Comparison of ENCODE assay signal across 1 cellular context in genomic region chr15:92165001-92165346, GRCh38.
TF ChIP-seq lines count a peak whose summit lies in the region.

No MANE protein-coding gene starts in this region.

TF ChIP-seq in HepG2, 621 proteins besides CTCF, POLR2A, EP300 and RAD21 (continues in another document):
- TF ChIP-seq ZNF232 (CRISPR knock-in tag; IDR thresholded peaks at IDR 0.05; ENCODE audit: borderline replicate concordance) (peak; percentile 8; the same call in 1 of the 2 replicates), ZNF501 (CRISPR knock-in tag; IDR thresholded peaks at IDR 0.05) (no peak), ASH2L (IDR thresholded peaks at IDR 0.05; ENCODE audit: insufficient read length, low read depth, low read length) (peak; percentile 65), ZNF841 (CRISPR knock-in tag; IDR thresholded peaks at IDR 0.05; ENCODE audit: borderline replicate concordance) (no peak), SNAPC4 (CRISPR knock-in tag; IDR thresholded peaks at IDR 0.05) (peak; percentile 41; the same call in 1 of the 2 replicates), NFRKB (IDR thresholded peaks at IDR 0.05) (no peak), SMC3 (IDR thresholded peaks at IDR 0.05; ENCODE audit: low read length) (no peak), ZMYM4 (CRISPR knock-in tag; IDR thresholded peaks at IDR 0.05) (no peak), SNAPC2 (CRISPR knock-in tag; IDR thresholded peaks at IDR 0.05) (peak; percentile 46; the same call in 1 of the 2 replicates), TGIF2 (CRISPR knock-in tag; IDR thresholded peaks at IDR 0.05) (0 out of 2 replicates have a peak, but pooled peaks have one; percentile 5), TOE1 (CRISPR knock-in tag; IDR thresholded peaks at IDR 0.05) (no peak), NFYB (CRISPR knock-in tag; IDR thresholded peaks at IDR 0.05) (0 out of 2 replicates have a peak, but pooled peaks have one; percentile 6), PHB2 (IDR thresholded peaks at IDR 0.05; ENCODE audit: partially characterized antibody) (no peak), NR2F6 (IDR thresholded peaks at IDR 0.05) (0 out of 2 replicates have a peak, but pooled peaks have one; percentile 10), NR2F6 (CRISPR knock-in tag; IDR thresholded peaks at IDR 0.05) (no peak), ZNF615 (CRISPR knock-in tag; IDR thresholded peaks at IDR 0.05; ENCODE audit: borderline replicate concordance) (no peak), IRX3 (CRISPR knock-in tag; IDR thresholded peaks at IDR 0.05; ENCODE audit: borderline replicate concordance, low read depth) (no peak), ZNF331 (CRISPR knock-in tag; IDR thresholded peaks at IDR 0.05) (no peak), KDM3A (CRISPR knock-in tag; IDR thresholded peaks at IDR 0.05; ENCODE audit: low read depth) (no peak), GABPB1 (CRISPR knock-in tag; IDR thresholded peaks at IDR 0.05) (no peak), AHDC1 (CRISPR knock-in tag; IDR thresholded peaks at IDR 0.05; ENCODE audit: borderline replicate concordance) (peak; percentile 32; the same call in 1 of the 2 replicates), SP2 (CRISPR knock-in tag; IDR thresholded peaks at IDR 0.05) (no peak), ZNF720 (CRISPR knock-in tag; IDR thresholded peaks at IDR 0.05) (no peak), HES4 (CRISPR knock-in tag; IDR thresholded peaks at IDR 0.05; ENCODE audit: borderline replicate concordance) (no peak), SMYD3 (CRISPR knock-in tag; IDR thresholded peaks at IDR 0.05) (0 out of 2 replicates have a peak, but pooled peaks have one; percentile 21), ZBTB20 (CRISPR knock-in tag; IDR thresholded peaks at IDR 0.05; ENCODE audit: borderline replicate concordance, low read depth) (peak; percentile 7; the same call in 1 of the 2 replicates), YEATS4 (CRISPR knock-in tag; IDR thresholded peaks at IDR 0.05; ENCODE audit: borderline replicate concordance) (0 out of 2 replicates have a peak, but pooled peaks have one; percentile 12), FUBP1 (CRISPR knock-in tag; IDR thresholded peaks at IDR 0.05; ENCODE audit: borderline replicate concordance) (no peak), FOXK2 (IDR thresholded peaks at IDR 0.05) (no peak), PAXIP1 (CRISPR knock-in tag; conservative IDR thresholded peaks at IDR 0.05) (peak; percentile 20; the same call in 1 of the 2 replicates), NFIC (IDR thresholded peaks at IDR 0.05; ENCODE audit: low read length) (0 out of 2 replicates have a peak, but pooled peaks have one; percentile 9), HOXA7 (CRISPR knock-in tag; IDR thresholded peaks at IDR 0.05) (no peak), ZEB1 (IDR thresholded peaks at IDR 0.05; ENCODE audit: insufficient replicate concordance, low read depth) (peak; percentile 2), ZNF574 (CRISPR knock-in tag; IDR thresholded peaks at IDR 0.05) (0 out of 2 replicates have a peak, but pooled peaks have one; percentile 2), SAP130 (CRISPR knock-in tag; IDR thresholded peaks at IDR 0.05; ENCODE audit: low read depth) (0 out of 2 replicates have a peak, but pooled peaks have one; percentile 14), ONECUT2 (CRISPR knock-in tag; IDR thresholded peaks at IDR 0.05) (0 out of 2 replicates have a peak, but pooled peaks have one; percentile 2), EED (CRISPR knock-in tag; IDR thresholded peaks at IDR 0.05) (no peak), ZNF577 (CRISPR knock-in tag; IDR thresholded peaks at IDR 0.05; ENCODE audit: borderline replicate concordance, low read depth) (no peak), FOXA3 (CRISPR knock-in tag; IDR thresholded peaks at IDR 0.05) (0 out of 2 replicates have a peak, but pooled peaks have one; percentile 10), ZBTB34 (CRISPR knock-in tag; IDR thresholded peaks at IDR 0.05) (no peak), CEBPB (IDR thresholded peaks at IDR 0.05; ENCODE audit: borderline replicate concordance, low read depth, low read length) (no peak), SNAPC5 (CRISPR knock-in tag; IDR thresholded peaks at IDR 0.05; ENCODE audit: borderline replicate concordance) (0 out of 2 replicates have a peak, but pooled peaks have one; percentile 91), AHR (CRISPR knock-in tag; IDR thresholded peaks at IDR 0.05) (no peak), STAG1 (CRISPR knock-in tag; IDR thresholded peaks at IDR 0.05) (no peak), ZNF234 (CRISPR knock-in tag; conservative IDR thresholded peaks at IDR 0.05) (no peak)
